ENCODE assay signal across 19 cellular contexts in genomic region chr17:50381920-50382319, GRCh38. TPM values are rescaled to one million over a fixed set of nuclear protein-coding genes. Genes with fewer than 3 reads are reported as not detected.
DNase-seq lines count a peak whose midpoint lies in the region; ATAC-seq and TF ChIP-seq lines count a peak whose summit lies in the region.
"Had no signal": no experiment of that assay in that cellular context is flagged by ENCODE, and none has a peak within 500 bp of the region (broad histone marks: within the 10 kb centered on the region; RNA-seq: fewer than 3 reads in every experiment).

No MANE protein-coding gene starts in this region.

- dilution Hi-C loops in IMR-90 (cut with HindIII; ENCODE audit: low sequenced_read_pairs, unreplicated experiment) = no loop called here

- H4K8ac ChIP-seq in IMR-90 (ENCODE audit: low read depth in 2 of 2, low read length in 2 of 2) = no peak overlapping the region

- no peaks in the 10 kb centered on the region for H3K9me1 ChIP-seq in IMR-90 (ENCODE audit: insufficient read depth, low read length)

- H3K27me3 ChIP-seq in IMR-90 (ENCODE audit: control insufficient read depth, insufficient read depth, low read length) (no peaks in the 10 kb centered on the region), psoas muscle (ENCODE audit: insufficient read depth in 3 of 3, low read length in 2 of 3) (no peaks in the 10 kb centered on the region)
- H3K27me3 ChIP-seq: SJCRH30 had no signal

- no peak overlapping the region for H2BK20ac ChIP-seq in IMR-90 (ENCODE audit: low read depth, low read length)

- no peak for TF ChIP-seq CTCF in IMR-90 (conservative IDR thresholded peaks at IDR 0.05; ENCODE audit: low read depth, low read length)
- TF ChIP-seq CTCF in choroid plexus epithelial cell (conservative IDR thresholded peaks at IDR 0.05; ENCODE audit: low read depth, low read length) = no peak
- TF ChIP-seq CTCF in psoas muscle (IDR thresholded peaks at IDR 0.05) = no peak
- TF ChIP-seq CTCF in GM13977 (IDR thresholded peaks at IDR 0.05; ENCODE audit: extremely low read depth, insufficient read depth, missing control alignments) = no peak

- no peaks in the 10 kb centered on the region for H3K27me3 Mint-ChIP-seq in activated naive CD4-positive, alpha-beta T cell treated with anti-CD3 and anti-CD28 coated beads, Interleukin-2, amount 50 U/mL, for 24 hours
- no peaks in the 10 kb centered on the region for H3K27me3 Mint-ChIP-seq in activated naive CD4-positive, alpha-beta T cell treated with anti-CD3 and anti-CD28 coated beads for 36 hours (ENCODE audit: low read depth)
- H3K27me3 Mint-ChIP-seq: CD4-positive, alpha-beta T cell had no signal

- no peak overlapping the region for H4K91ac ChIP-seq in IMR-90 (ENCODE audit: insufficient read depth, low read depth, low read length)

- no peak overlapping the region for H3K18ac ChIP-seq in IMR-90 (ENCODE audit: low read depth, low read length)

- H3K4me3 ChIP-seq in IMR-90 (ENCODE audit: insufficient read depth, low read depth, low read length) = no peak overlapping the region
- no peak overlapping the region for H3K4me3 ChIP-seq in choroid plexus epithelial cell (ENCODE audit: low read depth, low read length)
- no peak overlapping the region for H3K4me3 ChIP-seq in psoas muscle
- H3K4me3 ChIP-seq: SJCRH30 had no signal

- no peak overlapping the region for H4K5ac ChIP-seq in IMR-90 (ENCODE audit: low read depth, low read length)

- H2BK15ac ChIP-seq in IMR-90 (ENCODE audit: low read depth, low read length) = no peak overlapping the region

- H3K56ac ChIP-seq in IMR-90 (ENCODE audit: extremely low read depth, insufficient read depth, low read length) = no peak overlapping the region

- peak overlapping the region; percentile 23 for H3K27ac Mint-ChIP-seq in activated naive CD4-positive, alpha-beta T cell treated with anti-CD3 and anti-CD28 coated beads, Interleukin-2, amount 50 U/mL, for 24 hours
- H3K27ac Mint-ChIP-seq in activated naive CD4-positive, alpha-beta T cell treated with anti-CD3 and anti-CD28 coated beads for 36 hours = no peak overlapping the region
- H3K27ac Mint-ChIP-seq: CD4-positive, alpha-beta T cell; H9 had no signal

- DNase-seq in activated naive CD4-positive, alpha-beta T cell treated with anti-CD3 and anti-CD28 coated beads for 36 hours = no peak
- DNase-seq in IMR-90 = no peak
- peak; percentile 33 for DNase-seq in choroid plexus epithelial cell (ENCODE audit: low read depth)
- no peak for DNase-seq in psoas muscle
- no peak for DNase-seq in epidermal melanocyte (ENCODE audit: insufficient read length, low spot score)
- DNase-seq in GM13977 (ENCODE audit: low spot score) = no peak
- no peak for DNase-seq in SIG-M5 treated with dmso at 0.1 percent for 504 hours (lab: John Stamatoyannopoulos, UW; ENCODE audit: unreplicated experiment)
- DNase-seq: Caco-2; CD4-positive, alpha-beta T cell; GDM1; H9; NCI-H1417 treated with DMSO at 0.1 percent for 48 hours; NCI-H187 treated with DMSO at 0.1 percent for 48 hours; NCI-H2227 treated with DMSO at 0.1 percent for 48 hours; NCI-H510A treated with DMSO at 0.1 percent for 48 hours; NCI-H82; RPMI8226; SJCRH30 had no signal

- no peak overlapping the region for H3K4me2 ChIP-seq in IMR-90 (ENCODE audit: low read depth, low read length)

- peaks cover 19 to 41% of the 10 kb centered on the region in 2 experiments; a peak in 3 of 4 replicates for H3K79me1 ChIP-seq in IMR-90 (ENCODE audit: low read depth in 1 of 2, low read length in 2 of 2)

- H4K20me1 ChIP-seq in IMR-90 (ENCODE audit: insufficient read depth, low read length) = peaks cover 34% of the 10 kb centered on the region

- H2AFZ ChIP-seq in IMR-90 (replicated peaks; ENCODE audit: low read length, poor library complexity) = no peak overlapping the region

- H3K4me3 Mint-ChIP-seq in activated naive CD4-positive, alpha-beta T cell treated with anti-CD3 and anti-CD28 coated beads, Interleukin-2, amount 50 U/mL, for 24 hours = no peak overlapping the region
- H3K4me3 Mint-ChIP-seq in activated naive CD4-positive, alpha-beta T cell treated with anti-CD3 and anti-CD28 coated beads for 36 hours = no peak overlapping the region
- H3K4me3 Mint-ChIP-seq: CD4-positive, alpha-beta T cell; H9 had no signal

- H2AK5ac ChIP-seq in IMR-90 (ENCODE audit: low read depth, low read length) = no peak overlapping the region

- H3K36me3 ChIP-seq in IMR-90 (ENCODE audit: control insufficient read depth, insufficient read depth, low read length) (peaks cover 60% of the 10 kb centered on the region), psoas muscle (ENCODE audit: insufficient read depth in 1 of 2, low read depth in 1 of 2) (peaks cover 10 to 66% of the 10 kb centered on the region in 2 donors)

- WGBS in IMR-90 (ENCODE audit: extremely low coverage in 2 of 2, insufficient read length in 1 of 2), 2 experiments = no CpG with 5 or more reads among the region's 3 CpGs
- 33 to 39% (median 36%) methylated on average over 3 of the region's 3 CpGs for WGBS in psoas muscle, 3 donors

- H3K27ac ChIP-seq in IMR-90 (ENCODE audit: insufficient read depth, low read length) (no peak overlapping the region), psoas muscle (no peak overlapping the region)
- H3K27ac ChIP-seq: SJCRH30 had no signal

- H3K4me1 Mint-ChIP-seq in activated naive CD4-positive, alpha-beta T cell treated with anti-CD3 and anti-CD28 coated beads, Interleukin-2, amount 50 U/mL, for 24 hours = no peaks in the 10 kb centered on the region
- H3K4me1 Mint-ChIP-seq in activated naive CD4-positive, alpha-beta T cell treated with anti-CD3 and anti-CD28 coated beads for 36 hours (ENCODE audit: low read depth) = no peaks in the 10 kb centered on the region
- H3K4me1 Mint-ChIP-seq: H9 had no signal

- no peaks in the 10 kb centered on the region for H3K9me3 ChIP-seq in IMR-90 (ENCODE audit: control insufficient read depth, insufficient read depth, low read length)
- H3K9me3 ChIP-seq in psoas muscle = no peaks in the 10 kb centered on the region
- H3K9me3 ChIP-seq: Caco-2, SJCRH30 had no signal

- H3K36me3 Mint-ChIP-seq in activated naive CD4-positive, alpha-beta T cell treated with anti-CD3 and anti-CD28 coated beads, Interleukin-2, amount 50 U/mL, for 24 hours = peaks cover 7% of the 10 kb centered on the region
- H3K36me3 Mint-ChIP-seq in activated naive CD4-positive, alpha-beta T cell treated with anti-CD3 and anti-CD28 coated beads for 36 hours (ENCODE audit: low read depth) = peaks cover 43% of the 10 kb centered on the region

- BruUV-seq in IMR-90 (replicated peaks; lab: Mats Ljungman, UMichigan) = TSS peak; percentile 89

- intact Hi-C loops in activated naive CD4-positive, alpha-beta T cell treated with anti-CD3 and anti-CD28 coated beads for 36 hours (cut with micrococcal nuclease) = no loop called here
- intact Hi-C loops in IMR-90 (cut with micrococcal nuclease) = no loop called here
- intact Hi-C loops in psoas muscle (cut with DNase I) = no loop called here

- TF ChIP-seq POLR2A in IMR-90 (IDR thresholded peaks at IDR 0.05; ENCODE audit: low read depth, low read length) = no peak

- H3K9ac ChIP-seq in IMR-90 (ENCODE audit: low read depth, low read length) = no peak overlapping the region

- in situ Hi-C loops in IMR-90 (cut with MboI; ENCODE audit: low sequenced_read_pairs) (no loop called here), GM13977 (cut with MboI; ENCODE audit: low pct_unique_long_range_greater_than_20kb, low sequenced_read_pairs, unreplicated experiment) (no loop called here)

- no peak overlapping the region for H3K14ac ChIP-seq in IMR-90 (replicated peaks; ENCODE audit: low read depth, low read length)

- no peak overlapping the region for H2BK5ac ChIP-seq in IMR-90 (ENCODE audit: low read depth, low read length, poor library complexity, severe bottlenecking)

- H3K4me1 ChIP-seq in IMR-90 (ENCODE audit: control insufficient read depth, insufficient read depth, low read length) = no peaks in the 10 kb centered on the region
- peaks cover 13% of the 10 kb centered on the region for H3K4me1 ChIP-seq in psoas muscle
- H3K4me1 ChIP-seq: Caco-2, SJCRH30 had no signal

- ATAC-seq in IMR-90 (ENCODE audit: low read depth) (no peak), psoas muscle (peak; percentile 14 to 68 (median 49))

- no peak overlapping the region for H3K23ac ChIP-seq in IMR-90 (ENCODE audit: low read depth, low read length)

- no peak overlapping the region for H2BK120ac ChIP-seq in IMR-90 (ENCODE audit: low read depth, low read length)

- no peak for TF ChIP-seq RAD21 in IMR-90 (IDR thresholded peaks at IDR 0.05; ENCODE audit: low read length)

- H2AK9ac ChIP-seq in IMR-90 (replicated peaks; ENCODE audit: low read depth, low read length, poor library complexity) = no peak overlapping the region

- CTCF ChIA-PET in activated naive CD4-positive, alpha-beta T cell treated with anti-CD3 and anti-CD28 coated beads for 36 hours (lab: Charles Lee) = interaction anchor here (0.7 to 1.8 kb wide), 3 partner anchors 20 to 182 kb away, joined by 3 to 5 read pairs (median 4); no protein-coding TSS in a partner anchor
- CTCF ChIA-PET in IMR-90 (lab: Yijun Ruan, JAX) = no interaction called here

- POLR2A ChIA-PET in IMR-90 (lab: Charles Lee; ENCODE audit: unreplicated experiment) = interaction anchor here (1.2 kb wide), 1 partner anchor 14 kb away, joined by 3 read pairs; no protein-coding TSS in a partner anchor

- H3K9me3 Mint-ChIP-seq in activated naive CD4-positive, alpha-beta T cell treated with anti-CD3 and anti-CD28 coated beads, Interleukin-2, amount 50 U/mL, for 24 hours = no peaks in the 10 kb centered on the region
- no peaks in the 10 kb centered on the region for H3K9me3 Mint-ChIP-seq in activated naive CD4-positive, alpha-beta T cell treated with anti-CD3 and anti-CD28 coated beads for 36 hours
- H3K9me3 Mint-ChIP-seq: CD4-positive, alpha-beta T cell; H9 had no signal

- no peak overlapping the region for H3K4ac ChIP-seq in IMR-90 (ENCODE audit: low read depth, low read length)

RNA-seq across cellular contexts. Expression of gene EME1, which starts 8.9 kb away (rescaled TPM):
- 10 to 100 TPM; 68.9 to 69.8 TPM for total RNA-seq in activated naive CD4-positive, alpha-beta T cell treated with anti-CD3 and anti-CD28 coated beads for 36 hours
- total RNA-seq in IMR-90 (2012; rRNA removed) = 8.9 and 9.1 TPM in 2 replicates
- polyA plus RNA-seq in IMR-90 (2012; rRNA removed) = 9.4 and 10.1 TPM in 2 replicates
- polyA plus RNA-seq in IMR-90 (2012; cell fraction: cytosol; rRNA removed) = 1.4 and 4.8 TPM in 2 replicates
- polyA plus RNA-seq in IMR-90 (2012; cell fraction: nucleus; rRNA removed; ENCODE audit: low replicate concordance) = 20.8 and 44.5 TPM in 2 replicates
- under 1 TPM in 2 of 4 donors, not detected in 2; 0.15 to 0.32 TPM for total RNA-seq in psoas muscle
- polyA plus RNA-seq in psoas muscle = under 1 TPM; 0.06 to 0.39 (median 0.29) TPM

RNA-seq across cellular contexts. Expression of gene MRPL27, which starts 8.9 kb away (rescaled TPM):
- total RNA-seq in activated naive CD4-positive, alpha-beta T cell treated with anti-CD3 and anti-CD28 coated beads for 36 hours = 10 to 100 TPM; 55.1 to 58.2 TPM
- total RNA-seq in IMR-90 (2012; rRNA removed) (152 and 202 TPM in 2 replicates), psoas muscle (100 to 1,000 TPM in 2 of 4 donors, 10 to 100 TPM in 2; 70.7 to 133 (median 95.3) TPM)
- polyA plus RNA-seq in IMR-90 (2012; rRNA removed) (156 and 176 TPM in 2 replicates), psoas muscle (100 to 1,000 TPM; 128 to 468 (median 281) TPM)
- 138 and 201 TPM in 2 replicates for polyA plus RNA-seq in IMR-90 (2012; cell fraction: cytosol; rRNA removed)
- 60.7 and 89.8 TPM in 2 replicates for polyA plus RNA-seq in IMR-90 (2012; cell fraction: nucleus; rRNA removed; ENCODE audit: low replicate concordance)

RNA-seq across cellular contexts. Expression of gene LRRC59, which starts 15.4 kb away (rescaled TPM):
- 10 to 100 TPM; 48.1 to 50.1 TPM for total RNA-seq in activated naive CD4-positive, alpha-beta T cell treated with anti-CD3 and anti-CD28 coated beads for 36 hours
- 233 and 241 TPM in 2 replicates for total RNA-seq in IMR-90 (2012; rRNA removed)
- polyA plus RNA-seq in IMR-90 (2012; rRNA removed) = 134 and 139 TPM in 2 replicates
- 90.9 and 114 TPM in 2 replicates for polyA plus RNA-seq in IMR-90 (2012; cell fraction: cytosol; rRNA removed)
- 56.5 and 96.2 TPM in 2 replicates for polyA plus RNA-seq in IMR-90 (2012; cell fraction: nucleus; rRNA removed; ENCODE audit: low replicate concordance)
- 10 to 100 TPM; 15.9 to 53.9 (median 44.7) TPM for total RNA-seq in psoas muscle
- polyA plus RNA-seq in psoas muscle = 100 to 1,000 TPM in 1 of 3 donors, 10 to 100 TPM in 2; 40.8 to 122 (median 90.2) TPM

RNA-seq across cellular contexts. Expression of gene XYLT2, which starts 36.0 kb away (rescaled TPM):
- 10 to 100 TPM; 21.1 to 21.8 TPM for total RNA-seq in activated naive CD4-positive, alpha-beta T cell treated with anti-CD3 and anti-CD28 coated beads for 36 hours
- total RNA-seq in IMR-90 (2012; rRNA removed) (31.9 and 35.0 TPM in 2 replicates), psoas muscle (1 to 10 TPM; 3.4 to 6.1 (median 4.3) TPM)
- polyA plus RNA-seq in IMR-90 (2012; rRNA removed) (27.7 and 35.7 TPM in 2 replicates), psoas muscle (1 to 10 TPM; 2.8 to 6.3 (median 3.2) TPM)
- 20.7 and 31.6 TPM in 2 replicates for polyA plus RNA-seq in IMR-90 (2012; cell fraction: cytosol; rRNA removed)
- polyA plus RNA-seq in IMR-90 (2012; cell fraction: nucleus; rRNA removed; ENCODE audit: low replicate concordance) = 39.1 and 85.9 TPM in 2 replicates

RNA-seq across cellular contexts. Expression of gene ACSF2, which starts 44.1 kb away (rescaled TPM):
- total RNA-seq in activated naive CD4-positive, alpha-beta T cell treated with anti-CD3 and anti-CD28 coated beads for 36 hours = 10 to 100 TPM; 19.7 to 20.7 TPM
- 15.0 and 18.5 TPM in 2 replicates for total RNA-seq in IMR-90 (2012; rRNA removed)
- 26.8 and 27.2 TPM in 2 replicates for polyA plus RNA-seq in IMR-90 (2012; rRNA removed)
- 12.2 and 22.9 TPM in 2 replicates for polyA plus RNA-seq in IMR-90 (2012; cell fraction: cytosol; rRNA removed)
- polyA plus RNA-seq in IMR-90 (2012; cell fraction: nucleus; rRNA removed; ENCODE audit: low replicate concordance) = 103 and 117 TPM in 2 replicates
- 10 to 100 TPM; 14.4 to 72.3 (median 44.7) TPM for total RNA-seq in psoas muscle
- 10 to 100 TPM; 17.0 to 69.7 (median 19.6) TPM for polyA plus RNA-seq in psoas muscle
